Comparison of ENCODE assay signal across 8 cellular contexts in the genomic region with DNA sequence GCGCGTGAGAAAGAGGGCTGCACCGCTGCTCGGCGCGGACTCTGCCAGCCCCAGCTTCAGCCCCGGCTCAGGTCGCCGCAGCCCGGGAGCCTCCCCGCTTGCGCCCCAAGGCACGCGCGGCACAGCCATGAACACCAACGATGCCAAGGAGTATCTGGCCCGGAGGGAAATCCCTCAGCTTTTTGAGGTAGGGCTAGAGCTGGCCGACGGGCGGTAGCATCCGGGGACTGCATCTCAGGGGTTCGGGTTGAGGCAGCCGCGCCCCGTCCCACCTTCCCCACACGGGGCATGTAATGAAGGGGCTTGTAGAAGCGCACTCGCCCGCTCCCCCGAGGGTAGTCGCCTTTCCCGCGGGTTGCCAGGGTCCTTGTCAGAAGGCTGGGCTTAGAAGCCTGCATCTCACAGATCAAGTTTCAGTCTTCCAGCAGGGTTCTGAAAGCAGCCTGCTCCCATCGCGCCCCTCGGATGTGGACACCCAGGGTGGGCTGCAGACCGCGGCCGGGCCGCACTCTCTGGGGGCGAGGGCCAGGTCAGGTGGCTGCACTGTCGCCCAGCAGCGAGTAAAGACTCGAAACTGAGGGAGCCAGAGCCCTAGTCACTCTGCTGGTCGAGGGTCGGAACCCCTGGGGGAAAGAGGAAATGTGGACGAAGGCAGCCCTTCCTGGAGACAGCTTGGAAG. TPM values are rescaled to one million over a fixed set of nuclear protein-coding genes. Genes with fewer than 3 reads are reported as not detected.
A peak's percentile ranks its signal among the peaks of the same experiment; 100 is the strongest.
DNase-seq lines count a peak whose midpoint lies in the region; ATAC-seq and TF ChIP-seq lines count a peak whose summit lies in the region.

No MANE protein-coding gene starts in this region.

- H3K27me3 Mint-ChIP-seq in activated CD8-positive, alpha-beta memory T cell treated with anti-CD3 and anti-CD28 coated beads, Interleukin-2, amount 10 ng/mL, durations not matched to agents 7 days and 5 days = peaks cover 53% of the 10 kb centered on the region
- H3K27me3 Mint-ChIP-seq in nephron progenitor cell (ENCODE audit: low read depth, poor library complexity) = peaks cover 81% of the 10 kb centered on the region
- peaks cover 71% of the 10 kb centered on the region for H3K27me3 Mint-ChIP-seq in type B pancreatic cell

- peaks cover 0 to 20% (median 10%) of the 10 kb centered on the region in 3 donors for H3K4me1 ChIP-seq in esophagus squamous epithelium

- no peaks in the 10 kb centered on the region for H3K9me3 ChIP-seq in esophagus squamous epithelium

- peaks cover 8% of the 10 kb centered on the region for H3K4me1 Mint-ChIP-seq in activated CD8-positive, alpha-beta memory T cell treated with anti-CD3 and anti-CD28 coated beads, Interleukin-2, amount 10 ng/mL, durations not matched to agents 7 days and 5 days
- H3K4me1 Mint-ChIP-seq in nephron progenitor cell = peaks cover 22% of the 10 kb centered on the region
- H3K4me1 Mint-ChIP-seq in type B pancreatic cell (ENCODE audit: unreplicated experiment) = no peaks in the 10 kb centered on the region

- WGBS in esophagus squamous epithelium, 2 donors = 0% methylated on average over 1 of the region's 47 CpGs; no CpG with 5 or more reads in 1 of the 2 donors

- no peak for TF ChIP-seq CTCF in LNCaP clone FGC (IDR thresholded peaks at IDR 0.05; ENCODE audit: control insufficient read depth, extremely low read depth, insufficient read depth)
- TF ChIP-seq CTCF in esophagus squamous epithelium (IDR thresholded peaks at IDR 0.05) = no peak
- no peak for TF ChIP-seq CTCF in nephron progenitor cell (IDR thresholded peaks at IDR 0.05)
- TF ChIP-seq CTCF in type B pancreatic cell (conservative IDR thresholded peaks at IDR 0.05) = no peak

- no peaks in the 10 kb centered on the region for H3K9me3 Mint-ChIP-seq in activated CD8-positive, alpha-beta memory T cell treated with anti-CD3 and anti-CD28 coated beads, Interleukin-2, amount 10 ng/mL, durations not matched to agents 7 days and 5 days (ENCODE audit: low read depth)
- H3K9me3 Mint-ChIP-seq in nephron progenitor cell (no peaks in the 10 kb centered on the region), type B pancreatic cell (no peaks in the 10 kb centered on the region)

- peak overlapping the region; percentile 47 for H3K4me3 ChIP-seq in LNCaP clone FGC (ENCODE audit: low read depth, low read length)
- peak overlapping the region; percentile 25 to 70 (median 45) for H3K4me3 ChIP-seq in esophagus squamous epithelium

- no peak overlapping the region for H3K27ac Mint-ChIP-seq in activated CD8-positive, alpha-beta memory T cell treated with anti-CD3 and anti-CD28 coated beads, Interleukin-2, amount 10 ng/mL, durations not matched to agents 7 days and 5 days
- H3K27ac Mint-ChIP-seq in nephron progenitor cell (no peak overlapping the region), type B pancreatic cell (no peak overlapping the region)

- DNase-seq in AG08395 (ENCODE audit: low spot score) = peak; percentile 56
- DNase-seq in LNCaP clone FGC (ENCODE audit: low read depth) = no peak
- DNase-seq in activated CD8-positive, alpha-beta memory T cell treated with anti-CD3 and anti-CD28 coated beads, Interleukin-2, amount 10 ng/mL, durations not matched to agents 7 days and 5 days = no peak
- DNase-seq in esophagus squamous epithelium (lab: John Stamatoyannopoulos, UW) = no peak
- DNase-seq in nephron progenitor cell = peak; percentile 49
- no peak for DNase-seq in type B pancreatic cell (ENCODE audit: extremely low spot score, unreplicated experiment)

- CTCF ChIA-PET in activated CD8-positive, alpha-beta memory T cell treated with anti-CD3 and anti-CD28 coated beads, Interleukin-2, amount 10 ng/mL, durations not matched to agents 7 days and 5 days (lab: Charles Lee) = no interaction called here

- no peak overlapping the region for H3K27ac ChIP-seq in esophagus squamous epithelium

- peaks cover 0 to 75% (median 5%) of the 10 kb centered on the region in 4 donors for H3K27me3 ChIP-seq in esophagus squamous epithelium

- no peak for TF ChIP-seq POLR2A in esophagus squamous epithelium (IDR thresholded peaks at IDR 0.05)

- H3K36me3 ChIP-seq in esophagus squamous epithelium = no peaks in the 10 kb centered on the region

- H3K4me3 Mint-ChIP-seq in activated CD8-positive, alpha-beta memory T cell treated with anti-CD3 and anti-CD28 coated beads, Interleukin-2, amount 10 ng/mL, durations not matched to agents 7 days and 5 days = peak overlapping the region; percentile 33
- H3K4me3 Mint-ChIP-seq in nephron progenitor cell = peak overlapping the region; percentile 75
- H3K4me3 Mint-ChIP-seq in type B pancreatic cell = peak overlapping the region; percentile 79

- intact Hi-C loops in esophagus squamous epithelium (cut with DNase I) = no loop called here

- ATAC-seq in GM19043 (IDR thresholded peaks at IDR 0.05; ENCODE audit: low read depth, unreplicated experiment) (peak; percentile 32), GM21825 (IDR thresholded peaks at IDR 0.05; ENCODE audit: unreplicated experiment) (no peak)
- peak; percentile 63 for ATAC-seq in activated CD8-positive, alpha-beta memory T cell treated with anti-CD3 and anti-CD28 coated beads, Interleukin-2, amount 10 ng/mL, durations not matched to agents 7 days and 5 days

- no peaks in the 10 kb centered on the region for H3K36me3 Mint-ChIP-seq in activated CD8-positive, alpha-beta memory T cell treated with anti-CD3 and anti-CD28 coated beads, Interleukin-2, amount 10 ng/mL, durations not matched to agents 7 days and 5 days
- no peaks in the 10 kb centered on the region for H3K36me3 Mint-ChIP-seq in nephron progenitor cell (ENCODE audit: low read depth)
- no peaks in the 10 kb centered on the region for H3K36me3 Mint-ChIP-seq in type B pancreatic cell

RNA-seq across cellular contexts. Expression of a gene that starts 0.5 kb away (rescaled TPM):
- not detected for total RNA-seq in activated CD8-positive, alpha-beta memory T cell treated with anti-CD3 and anti-CD28 coated beads, Interleukin-2, amount 10 ng/mL, durations not matched to agents 7 days and 5 days
- not detected for total RNA-seq in esophagus squamous epithelium
- total RNA-seq in type B pancreatic cell (ENCODE audit: low replicate concordance) = 1.0 and 3.4 TPM in 2 replicates

Comparison
In these comparisons a context has a peak if more than half of its experiments do, and no peak if none do; other contexts are left out.
1. DNase-seq: peak in AG08395 (single experiment) and nephron progenitor cell (single experiment); none in LNCaP clone FGC (single experiment), activated CD8-positive, alpha-beta memory T cell treated with anti-CD3 and anti-CD28 coated beads, Interleukin-2, amount 10 ng/mL, durations not matched to agents 7 days and 5 days (single experiment), esophagus squamous epithelium (single experiment) and type B pancreatic cell (single experiment).
2. Peak in every context shown above with its lines, with median percentiles within 50 percentile points of each other: H3K4me3 Mint-ChIP-seq.